1 cellular context compared by ENCODE assay signal in genomic region chr15:50424066-50424890, GRCh38.
TF ChIP-seq lines count a peak whose summit lies in the region.

USP8 (plus strand) TSS chr15:50424405; CDS start chr15:50439074, 14,669 bp downstream.

TF ChIP-seq in HepG2, 621 proteins besides CTCF, POLR2A, EP300 and RAD21 (continued from another document and continues in another):
- TF ChIP-seq, protein P1, sequence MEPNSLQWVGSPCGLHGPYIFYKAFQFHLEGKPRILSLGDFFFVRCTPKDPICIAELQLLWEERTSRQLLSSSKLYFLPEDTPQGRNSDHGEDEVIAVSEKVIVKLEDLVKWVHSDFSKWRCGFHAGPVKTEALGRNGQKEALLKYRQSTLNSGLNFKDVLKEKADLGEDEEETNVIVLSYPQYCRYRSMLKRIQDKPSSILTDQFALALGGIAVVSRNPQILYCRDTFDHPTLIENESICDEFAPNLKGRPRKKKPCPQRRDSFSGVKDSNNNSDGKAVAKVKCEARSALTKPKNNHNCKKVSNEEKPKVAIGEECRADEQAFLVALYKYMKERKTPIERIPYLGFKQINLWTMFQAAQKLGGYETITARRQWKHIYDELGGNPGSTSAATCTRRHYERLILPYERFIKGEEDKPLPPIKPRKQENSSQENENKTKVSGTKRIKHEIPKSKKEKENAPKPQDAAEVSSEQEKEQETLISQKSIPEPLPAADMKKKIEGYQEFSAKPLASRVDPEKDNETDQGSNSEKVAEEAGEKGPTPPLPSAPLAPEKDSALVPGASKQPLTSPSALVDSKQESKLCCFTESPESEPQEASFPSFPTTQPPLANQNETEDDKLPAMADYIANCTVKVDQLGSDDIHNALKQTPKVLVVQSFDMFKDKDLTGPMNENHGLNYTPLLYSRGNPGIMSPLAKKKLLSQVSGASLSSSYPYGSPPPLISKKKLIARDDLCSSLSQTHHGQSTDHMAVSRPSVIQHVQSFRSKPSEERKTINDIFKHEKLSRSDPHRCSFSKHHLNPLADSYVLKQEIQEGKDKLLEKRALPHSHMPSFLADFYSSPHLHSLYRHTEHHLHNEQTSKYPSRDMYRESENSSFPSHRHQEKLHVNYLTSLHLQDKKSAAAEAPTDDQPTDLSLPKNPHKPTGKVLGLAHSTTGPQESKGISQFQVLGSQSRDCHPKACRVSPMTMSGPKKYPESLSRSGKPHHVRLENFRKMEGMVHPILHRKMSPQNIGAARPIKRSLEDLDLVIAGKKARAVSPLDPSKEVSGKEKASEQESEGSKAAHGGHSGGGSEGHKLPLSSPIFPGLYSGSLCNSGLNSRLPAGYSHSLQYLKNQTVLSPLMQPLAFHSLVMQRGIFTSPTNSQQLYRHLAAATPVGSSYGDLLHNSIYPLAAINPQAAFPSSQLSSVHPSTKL (CRISPR knock-in tag; IDR thresholded peaks at IDR 0.05) = 0 out of 2 replicates have a peak, but pooled peaks have one; percentile 39
- no peak for TF ChIP-seq ZNF160 (CRISPR knock-in tag; IDR thresholded peaks at IDR 0.05)
- no peak for TF ChIP-seq SATB2 (CRISPR knock-in tag; IDR thresholded peaks at IDR 0.05)
- TF ChIP-seq U2AF1 (optimal IDR thresholded peaks at IDR 0.05; ENCODE audit: low read depth, low read length) = peak; percentile 41
- 0 out of 2 replicates have a peak, but pooled peaks have one; percentile 17 for TF ChIP-seq MXD4 (CRISPR knock-in tag; IDR thresholded peaks at IDR 0.05)
- no peak for TF ChIP-seq U2AF2 (IDR thresholded peaks at IDR 0.05; ENCODE audit: low read depth, low read length)
- TF ChIP-seq NFRKB (IDR thresholded peaks at IDR 0.05) = no peak
- peak; percentile 67 for TF ChIP-seq ZNF629 (CRISPR knock-in tag; conservative IDR thresholded peaks at IDR 0.05)
- TF ChIP-seq, protein P2, sequence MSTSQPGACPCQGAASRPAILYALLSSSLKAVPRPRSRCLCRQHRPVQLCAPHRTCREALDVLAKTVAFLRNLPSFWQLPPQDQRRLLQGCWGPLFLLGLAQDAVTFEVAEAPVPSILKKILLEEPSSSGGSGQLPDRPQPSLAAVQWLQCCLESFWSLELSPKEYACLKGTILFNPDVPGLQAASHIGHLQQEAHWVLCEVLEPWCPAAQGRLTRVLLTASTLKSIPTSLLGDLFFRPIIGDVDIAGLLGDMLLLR (CRISPR knock-in tag; IDR thresholded peaks at IDR 0.05) = 0 out of 2 replicates have a peak, but pooled peaks have one; percentile 69
- no peak for TF ChIP-seq BORCS8-MEF2B (CRISPR knock-in tag; IDR thresholded peaks at IDR 0.05)
- TF ChIP-seq SP2 (CRISPR knock-in tag; IDR thresholded peaks at IDR 0.05) = peak; percentile 41; the same call in 1 of the 2 replicates
- TF ChIP-seq, protein P3, sequence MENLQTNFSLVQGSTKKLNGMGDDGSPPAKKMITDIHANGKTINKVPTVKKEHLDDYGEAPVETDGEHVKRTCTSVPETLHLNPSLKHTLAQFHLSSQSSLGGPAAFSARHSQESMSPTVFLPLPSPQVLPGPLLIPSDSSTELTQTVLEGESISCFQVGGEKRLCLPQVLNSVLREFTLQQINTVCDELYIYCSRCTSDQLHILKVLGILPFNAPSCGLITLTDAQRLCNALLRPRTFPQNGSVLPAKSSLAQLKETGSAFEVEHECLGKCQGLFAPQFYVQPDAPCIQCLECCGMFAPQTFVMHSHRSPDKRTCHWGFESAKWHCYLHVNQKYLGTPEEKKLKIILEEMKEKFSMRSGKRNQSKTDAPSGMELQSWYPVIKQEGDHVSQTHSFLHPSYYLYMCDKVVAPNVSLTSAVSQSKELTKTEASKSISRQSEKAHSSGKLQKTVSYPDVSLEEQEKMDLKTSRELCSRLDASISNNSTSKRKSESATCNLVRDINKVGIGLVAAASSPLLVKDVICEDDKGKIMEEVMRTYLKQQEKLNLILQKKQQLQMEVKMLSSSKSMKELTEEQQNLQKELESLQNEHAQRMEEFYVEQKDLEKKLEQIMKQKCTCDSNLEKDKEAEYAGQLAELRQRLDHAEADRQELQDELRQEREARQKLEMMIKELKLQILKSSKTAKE (CRISPR knock-in tag; IDR thresholded peaks at IDR 0.05; ENCODE audit: borderline replicate concordance) = no peak
- peak; percentile 52; the same call in 1 of the 2 replicates for TF ChIP-seq FOXC1 (CRISPR knock-in tag; IDR thresholded peaks at IDR 0.05; ENCODE audit: borderline replicate concordance)
- TF ChIP-seq ZFX (CRISPR knock-in tag; IDR thresholded peaks at IDR 0.05; ENCODE audit: low read depth) = peak; percentile 89
- no peak for TF ChIP-seq NFATC3 (CRISPR knock-in tag; IDR thresholded peaks at IDR 0.05)
- TF ChIP-seq SMYD3 (CRISPR knock-in tag; IDR thresholded peaks at IDR 0.05) = no peak
- TF ChIP-seq ARNT2 (CRISPR knock-in tag; IDR thresholded peaks at IDR 0.05; ENCODE audit: low read depth) = peak; percentile 93
- TF ChIP-seq, protein P4, sequence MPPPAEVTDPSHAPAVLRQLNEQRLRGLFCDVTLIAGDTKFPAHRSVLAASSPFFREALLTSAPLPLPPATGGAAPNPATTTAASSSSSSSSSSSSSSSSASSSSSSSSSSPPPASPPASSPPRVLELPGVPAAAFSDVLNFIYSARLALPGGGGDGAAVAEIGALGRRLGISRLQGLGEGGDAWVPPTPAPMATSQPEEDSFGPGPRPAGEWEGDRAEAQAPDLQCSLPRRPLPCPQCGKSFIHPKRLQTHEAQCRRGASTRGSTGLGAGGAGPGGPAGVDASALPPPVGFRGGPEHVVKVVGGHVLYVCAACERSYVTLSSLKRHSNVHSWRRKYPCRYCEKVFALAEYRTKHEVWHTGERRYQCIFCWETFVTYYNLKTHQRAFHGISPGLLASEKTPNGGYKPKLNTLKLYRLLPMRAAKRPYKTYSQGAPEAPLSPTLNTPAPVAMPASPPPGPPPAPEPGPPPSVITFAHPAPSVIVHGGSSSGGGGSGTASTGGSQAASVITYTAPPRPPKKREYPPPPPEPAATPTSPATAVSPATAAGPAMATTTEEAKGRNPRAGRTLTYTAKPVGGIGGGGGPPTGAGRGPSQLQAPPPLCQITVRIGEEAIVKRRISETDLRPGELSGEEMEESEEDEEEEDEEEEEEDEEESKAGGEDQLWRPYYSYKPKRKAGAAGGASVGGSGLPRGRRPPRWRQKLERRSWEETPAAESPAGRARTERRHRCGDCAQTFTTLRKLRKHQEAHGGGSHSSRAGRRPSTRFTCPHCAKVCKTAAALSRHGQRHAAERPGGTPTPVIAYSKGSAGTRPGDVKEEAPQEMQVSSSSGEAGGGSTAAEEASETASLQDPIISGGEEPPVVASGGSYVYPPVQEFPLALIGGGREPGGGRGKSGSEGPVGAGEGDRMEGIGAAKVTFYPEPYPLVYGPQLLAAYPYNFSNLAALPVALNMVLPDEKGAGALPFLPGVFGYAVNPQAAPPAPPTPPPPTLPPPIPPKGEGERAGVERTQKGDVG (CRISPR knock-in tag; IDR thresholded peaks at IDR 0.05; ENCODE audit: borderline replicate concordance) = peak; percentile 35; the same call in 1 of the 2 replicates
- TF ChIP-seq MIER3 (CRISPR knock-in tag; IDR thresholded peaks at IDR 0.05; ENCODE audit: borderline replicate concordance) = peak; percentile 88
- 0 out of 2 replicates have a peak, but pooled peaks have one; percentile 45 for TF ChIP-seq ZNF773 (CRISPR knock-in tag; IDR thresholded peaks at IDR 0.05; ENCODE audit: borderline replicate concordance)
- TF ChIP-seq, protein P5, sequence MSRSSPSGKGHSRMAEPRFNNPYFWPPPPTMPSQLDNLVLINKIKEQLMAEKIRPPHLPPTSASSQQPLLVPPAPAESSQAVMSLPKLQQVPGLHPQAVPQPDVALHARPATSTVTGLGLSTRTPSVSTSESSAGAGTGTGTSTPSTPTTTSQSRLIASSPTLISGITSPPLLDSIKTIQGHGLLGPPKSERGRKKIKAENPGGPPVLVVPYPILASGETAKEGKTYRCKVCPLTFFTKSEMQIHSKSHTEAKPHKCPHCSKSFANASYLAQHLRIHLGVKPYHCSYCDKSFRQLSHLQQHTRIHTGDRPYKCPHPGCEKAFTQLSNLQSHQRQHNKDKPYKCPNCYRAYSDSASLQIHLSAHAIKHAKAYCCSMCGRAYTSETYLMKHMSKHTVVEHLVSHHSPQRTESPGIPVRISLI (CRISPR knock-in tag; IDR thresholded peaks at IDR 0.05; ENCODE audit: borderline replicate concordance) = peak; percentile 85
- TF ChIP-seq ZNF558 (CRISPR knock-in tag; IDR thresholded peaks at IDR 0.05; ENCODE audit: borderline replicate concordance) = 0 out of 2 replicates have a peak, but pooled peaks have one; percentile 80
- TF ChIP-seq, protein P6, sequence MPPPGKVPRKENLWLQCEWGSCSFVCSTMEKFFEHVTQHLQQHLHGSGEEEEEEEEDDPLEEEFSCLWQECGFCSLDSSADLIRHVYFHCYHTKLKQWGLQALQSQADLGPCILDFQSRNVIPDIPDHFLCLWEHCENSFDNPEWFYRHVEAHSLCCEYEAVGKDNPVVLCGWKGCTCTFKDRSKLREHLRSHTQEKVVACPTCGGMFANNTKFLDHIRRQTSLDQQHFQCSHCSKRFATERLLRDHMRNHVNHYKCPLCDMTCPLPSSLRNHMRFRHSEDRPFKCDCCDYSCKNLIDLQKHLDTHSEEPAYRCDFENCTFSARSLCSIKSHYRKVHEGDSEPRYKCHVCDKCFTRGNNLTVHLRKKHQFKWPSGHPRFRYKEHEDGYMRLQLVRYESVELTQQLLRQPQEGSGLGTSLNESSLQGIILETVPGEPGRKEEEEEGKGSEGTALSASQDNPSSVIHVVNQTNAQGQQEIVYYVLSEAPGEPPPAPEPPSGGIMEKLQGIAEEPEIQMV (CRISPR knock-in tag; IDR thresholded peaks at IDR 0.05; ENCODE audit: low read depth) = 0 out of 2 replicates have a peak, but pooled peaks have one; percentile 68
- peak; percentile 89; the same call in 1 of the 2 replicates for TF ChIP-seq ZNF788 (CRISPR knock-in tag; IDR thresholded peaks at IDR 0.05; ENCODE audit: borderline replicate concordance)
- TF ChIP-seq SP1 (IDR thresholded peaks at IDR 0.05) = no peak
- peak; percentile 97 for TF ChIP-seq SP1 (CRISPR knock-in tag; IDR thresholded peaks at IDR 0.05)
- TF ChIP-seq RFXAP (CRISPR knock-in tag; IDR thresholded peaks at IDR 0.05; ENCODE audit: borderline replicate concordance) = peak; percentile 56; the same call in 1 of the 2 replicates
- peak; percentile 87; the same call in 1 of the 2 replicates for TF ChIP-seq ZBTB25 (CRISPR knock-in tag; IDR thresholded peaks at IDR 0.05)
- TF ChIP-seq SP5 (CRISPR knock-in tag; IDR thresholded peaks at IDR 0.05; ENCODE audit: borderline replicate concordance, low read depth) = peak; percentile 77
- no peak for TF ChIP-seq ATF3 (CRISPR knock-in tag; IDR thresholded peaks at IDR 0.05)
- TF ChIP-seq RXRB (CRISPR knock-in tag; IDR thresholded peaks at IDR 0.05; ENCODE audit: borderline replicate concordance) = peak; percentile 56; the same call in 1 of the 2 replicates
- TF ChIP-seq HNF1A (IDR thresholded peaks at IDR 0.05; ENCODE audit: low read depth) = no peak
- TF ChIP-seq HNF1A (CRISPR knock-in tag; IDR thresholded peaks at IDR 0.05; ENCODE audit: borderline replicate concordance) = peak; percentile 53; the same call in 1 of the 2 replicates
